In the genomic region with DNA sequence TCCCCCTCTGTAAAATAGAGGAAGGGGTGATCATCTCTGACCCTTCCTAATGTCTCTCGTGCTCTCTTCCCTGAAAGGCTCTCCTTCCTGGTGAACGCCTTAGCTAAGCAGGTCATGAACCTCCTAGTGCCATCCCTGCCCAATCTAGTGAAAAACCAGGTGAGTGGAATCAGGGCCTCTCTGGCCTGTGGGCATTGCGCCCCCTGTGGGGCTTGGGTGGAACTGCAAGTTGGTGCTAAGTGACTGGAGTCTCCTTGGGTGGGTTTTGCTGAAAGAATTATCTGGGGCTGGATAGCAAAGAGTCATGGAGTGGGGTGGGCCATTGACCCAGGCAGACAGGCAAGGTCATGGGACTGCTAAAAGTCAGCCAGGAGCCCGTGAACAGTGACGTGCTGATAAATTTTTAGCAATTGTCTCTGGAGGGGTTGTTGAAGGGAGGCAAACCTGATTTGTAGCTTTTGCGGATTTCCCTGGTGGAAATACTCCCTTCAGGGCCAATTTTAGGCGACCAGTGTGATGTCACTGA, we compare ENCODE assay signal across 8 cellular contexts. TPM values are rescaled to one million over a fixed set of nuclear protein-coding genes. Genes with fewer than 3 reads are reported as not detected.
DNase-seq lines count a peak whose midpoint lies in the region; ATAC-seq, FAIRE-seq and TF ChIP-seq lines count a peak whose summit lies in the region.

No MANE protein-coding gene starts in this region.

- H3K4me3 Mint-ChIP-seq in activated T-helper 17 cell treated with anti-CD3 and anti-CD28 coated beads, Interleukin-2, amount 50 U/mL, for 72 hours: no peak overlapping the region

- H3K9me3 Mint-ChIP-seq in activated T-helper 17 cell treated with anti-CD3 and anti-CD28 coated beads, Interleukin-2, amount 50 U/mL, for 72 hours: no peaks in the 10 kb centered on the region

- DNase-seq in AG09309 (ENCODE audit: low read depth) (no peak), GM19239 (ENCODE audit: insufficient read length, low spot score) (peak; percentile 64), OCI-M1 (lab: John Stamatoyannopoulos, UW) (peak; percentile 73), retinal pigment epithelial cell (ENCODE audit: low read depth) (no peak), GOT3 (lab: John Stamatoyannopoulos, UW) (no peak), RKO (ENCODE audit: low spot score) (no peak)

- no peak for TF ChIP-seq POLR2A in gastroesophageal sphincter (IDR thresholded peaks at IDR 0.05)

- FAIRE-seq in GM19239 (lab: Jason Lieb, UNC): no peak

- TF ChIP-seq EP300 in gastroesophageal sphincter (IDR thresholded peaks at IDR 0.05): no peak

- H3K9me3 ChIP-seq in gastroesophageal sphincter: peaks cover 0 to 11% (median 0%) of the 10 kb centered on the region in 3 donors

- H3K4me3 ChIP-seq in AG09309 (ENCODE audit: control insufficient read depth, low read depth, low read length) (no peak overlapping the region), gastroesophageal sphincter (no peak overlapping the region), retinal pigment epithelial cell (ENCODE audit: low read length) (no peak overlapping the region)

- no peaks in the 10 kb centered on the region for H3K4me1 ChIP-seq in gastroesophageal sphincter

- H3K36me3 Mint-ChIP-seq in activated T-helper 17 cell treated with anti-CD3 and anti-CD28 coated beads, Interleukin-2, amount 50 U/mL, for 72 hours (ENCODE audit: low read depth): no peaks in the 10 kb centered on the region

- peak; percentile 56 for ATAC-seq in activated T-helper 17 cell treated with anti-CD3 and anti-CD28 coated beads, Interleukin-2, amount 50 U/mL, for 72 hours (replicated peaks)
- no peak for ATAC-seq in gastroesophageal sphincter

- TF ChIP-seq CTCF in AG09309 (IDR thresholded peaks at IDR 0.05; ENCODE audit: control insufficient read depth, insufficient read depth, low read depth, low read length, missing control alignments) (peak; percentile 93), gastroesophageal sphincter (IDR thresholded peaks at IDR 0.05) (peak in 3 of 4 experiments; percentile 20 to 71 (median 52)), retinal pigment epithelial cell (conservative IDR thresholded peaks at IDR 0.05; ENCODE audit: low read depth, low read length) (peak; percentile 99)

- peaks cover 61% of the 10 kb centered on the region for H3K27me3 ChIP-seq in gastroesophageal sphincter

- H3K27ac ChIP-seq in gastroesophageal sphincter: no peak overlapping the region

- H3K27ac Mint-ChIP-seq in activated T-helper 17 cell treated with anti-CD3 and anti-CD28 coated beads, Interleukin-2, amount 50 U/mL, for 72 hours: no peak overlapping the region

- no peaks in the 10 kb centered on the region for H3K36me3 ChIP-seq in gastroesophageal sphincter

- no peaks in the 10 kb centered on the region for H3K27me3 Mint-ChIP-seq in activated T-helper 17 cell treated with anti-CD3 and anti-CD28 coated beads, Interleukin-2, amount 50 U/mL, for 72 hours

- no peaks in the 10 kb centered on the region for H3K4me1 Mint-ChIP-seq in activated T-helper 17 cell treated with anti-CD3 and anti-CD28 coated beads, Interleukin-2, amount 50 U/mL, for 72 hours

- 13% methylated on average over 3 of the region's 7 CpGs; no CpG with 5 or more reads in 1 of the 2 donors for WGBS in gastroesophageal sphincter (ENCODE audit: low coverage in 1 of 2), 2 donors

RNA-seq across cellular contexts. Expression of gene BPIFB1, which starts 8.9 kb away (rescaled TPM):
- total RNA-seq in activated T-helper 17 cell treated with anti-CD3 and anti-CD28 coated beads, Interleukin-2, amount 50 U/mL, for 72 hours: not detected
- 100 to 1,000 TPM in 1 of 4 donors, under 1 TPM in 1, not detected in 2; 0.58 to 128 TPM for total RNA-seq in gastroesophageal sphincter

RNA-seq across cellular contexts. Expression of gene BPIFA1, which starts 56.1 kb away (rescaled TPM):
- total RNA-seq in activated T-helper 17 cell treated with anti-CD3 and anti-CD28 coated beads, Interleukin-2, amount 50 U/mL, for 72 hours: not detected
- not detected for total RNA-seq in gastroesophageal sphincter

Comparison
In these comparisons a context has a peak if more than half of its experiments do, and no peak if none do; other contexts are left out.
1. DNase-seq: peak in GM19239 (single experiment) and OCI-M1 (single experiment); none in AG09309 (single experiment), retinal pigment epithelial cell (single experiment), GOT3 (single experiment) and RKO (single experiment).
2. Peak in every context shown above with its lines, with median percentiles within 50 percentile points of each other: CTCF ChIP-seq.